In genomic region chr1:34549199-34549598, GRCh38 we compare ENCODE assay signal across 12 cellular contexts.
A peak's percentile ranks its signal among the peaks of the same experiment; 100 is the strongest.
DNase-seq lines count a peak whose midpoint lies in the region; ATAC-seq, FAIRE-seq and TF ChIP-seq lines count a peak whose summit lies in the region.
"Had no signal": no experiment of that assay in that cellular context is flagged by ENCODE, and none has a peak within 500 bp of the region (broad histone marks: within the 10 kb centered on the region; RNA-seq: fewer than 3 reads in every experiment).

No MANE protein-coding gene starts in this region.

- peaks cover 32% of the 10 kb centered on the region for H3K9me3 Mint-ChIP-seq in nephron progenitor cell

- no peak overlapping the region for H3K4me2 ChIP-seq in SK-N-SH
- H3K4me2 ChIP-seq: BLaER1 had no signal

- H3K27me3 Mint-ChIP-seq in nephron progenitor cell (ENCODE audit: low read depth, poor library complexity): peaks cover 28% of the 10 kb centered on the region

- H3K27ac ChIP-seq in SK-N-SH (ENCODE audit: low read depth in 2 of 2, low read length in 1 of 2) (no peak overlapping the region), WERI-Rb-1 (no peak overlapping the region), kidney (ENCODE audit: low read depth in 2 of 2, low read length in 2 of 2) (no peak overlapping the region)
- H3K27ac ChIP-seq: BLaER1, epithelial cell of prostate had no signal

- FAIRE-seq in kidney (lab: Jason Lieb, UNC): no peak

- no peak overlapping the region for H3K9ac ChIP-seq in SK-N-SH
- H3K9ac ChIP-seq in kidney (ENCODE audit: low read length in 2 of 2): no peak overlapping the region
- H3K9ac ChIP-seq: BLaER1 had no signal

- 0% methylated on average over 1 of the region's 5 CpGs for WGBS in SK-N-SH (ENCODE audit: low lambda C conversion rate)

- 0 out of 2 replicates have a peak, but pooled peaks have one; percentile 12 for TF ChIP-seq RAD21 in SK-N-SH (IDR thresholded peaks at IDR 0.05; ENCODE audit: low read length)

- H3K9me2 ChIP-seq in SK-N-SH: no peaks in the 10 kb centered on the region

- H2AFZ ChIP-seq in SK-N-SH (ENCODE audit: low read depth): no peak overlapping the region

- H3K4me1 ChIP-seq in SK-N-SH (ENCODE audit: control insufficient read depth in 1 of 2, insufficient read depth in 2 of 2, low read depth in 1 of 2, low read length in 1 of 2) (no peaks in the 10 kb centered on the region), kidney (ENCODE audit: control insufficient read depth in 1 of 2, insufficient read depth in 1 of 2, low read depth in 1 of 2, low read length in 2 of 2) (no peaks in the 10 kb centered on the region)
- H3K4me1 ChIP-seq: BLaER1 had no signal

- no peaks in the 10 kb centered on the region for H3F3A ChIP-seq in SK-N-SH (replicated peaks; ENCODE audit: insufficient read depth)

- no peak for TF ChIP-seq EP300 in SK-N-SH (IDR thresholded peaks at IDR 0.05; ENCODE audit: borderline replicate concordance in 1 of 2, low read depth in 1 of 2, low read length in 1 of 2)

- DNase-seq in SK-N-SH (no peak), WERI-Rb-1 (peak; percentile 42), nephron progenitor cell (peak; percentile 32), kidney (no peak), NCI-H2029 treated with DMSO at 0.1 percent for 48 hours (lab: John Stamatoyannopoulos, UW) (no peak)
- DNase-seq in Jurkat, Clone E6-1 (ENCODE audit: low read depth, low spot score): peak; percentile 9
- DNase-seq: activated CD4-positive, CD25-positive, alpha-beta regulatory T cell; NCI-H187 treated with DMSO at 0.1 percent for 48 hours had no signal

- intact Hi-C loops in kidney (cut with DNase I): no loop called here

- H3K27me3 ChIP-seq in SK-N-SH (ENCODE audit: insufficient read depth): no peaks in the 10 kb centered on the region
- H3K27me3 ChIP-seq in WERI-Rb-1 (ENCODE audit: insufficient read depth, low read depth, severe bottlenecking): peaks cover 46% of the 10 kb centered on the region
- H3K27me3 ChIP-seq: BLaER1 had no signal

- no peaks in the 10 kb centered on the region for H3K4me1 Mint-ChIP-seq in nephron progenitor cell

- no peak overlapping the region for H3K27ac Mint-ChIP-seq in nephron progenitor cell

- no peaks in the 10 kb centered on the region for H4K20me1 ChIP-seq in SK-N-SH (ENCODE audit: insufficient read depth)
- H4K20me1 ChIP-seq: BLaER1 had no signal

- TF ChIP-seq CTCF in SK-N-SH (IDR thresholded peaks at IDR 0.05) (no peak), WERI-Rb-1 (IDR thresholded peaks at IDR 0.05; ENCODE audit: low read depth, low read length) (peak; percentile 58), nephron progenitor cell (IDR thresholded peaks at IDR 0.05) (no peak), kidney (IDR thresholded peaks at IDR 0.05; ENCODE audit: borderline replicate concordance, extremely low read depth, insufficient read depth) (no peak)

- H3K36me3 ChIP-seq in SK-N-SH (replicated peaks in 1 of 2; ENCODE audit: control insufficient read depth in 1 of 2, insufficient read depth in 2 of 2, low read length in 1 of 2) (no peaks in the 10 kb centered on the region), WERI-Rb-1 (no peaks in the 10 kb centered on the region), kidney (ENCODE audit: control insufficient read depth in 1 of 2, insufficient read depth in 2 of 2, low read length in 2 of 2) (no peaks in the 10 kb centered on the region)
- H3K36me3 ChIP-seq: BLaER1 had no signal

- no peaks in the 10 kb centered on the region for H3K79me2 ChIP-seq in SK-N-SH (ENCODE audit: insufficient read depth)

- POLR2A ChIA-PET in SK-N-SH (lab: Yijun Ruan, JAX): no interaction called here

- H3K36me3 Mint-ChIP-seq in nephron progenitor cell (ENCODE audit: low read depth): no peaks in the 10 kb centered on the region

- no peak for ATAC-seq in SK-N-SH treated with all-trans-retinoic acid at 6 μM for 48 hours
- no peak for ATAC-seq in HG03095 (IDR thresholded peaks at IDR 0.05; ENCODE audit: unreplicated experiment)

- H3K4me3 Mint-ChIP-seq in nephron progenitor cell: no peak overlapping the region

- no peak overlapping the region for H3K4me3 ChIP-seq in SK-N-SH (ENCODE audit: low read depth in 2 of 2, low read length in 1 of 2)
- no peak overlapping the region for H3K4me3 ChIP-seq in Jurkat, Clone E6-1 (ENCODE audit: low read length)
- no peak overlapping the region for H3K4me3 ChIP-seq in WERI-Rb-1 (ENCODE audit: low read depth, low read length)
- no peak overlapping the region for H3K4me3 ChIP-seq in kidney (ENCODE audit: low read length in 2 of 2)
- H3K4me3 ChIP-seq: BLaER1 had no signal

- H3K9me3 ChIP-seq in SK-N-SH (no peaks in the 10 kb centered on the region; the same call in 1 of the 2 replicates), WERI-Rb-1 (ENCODE audit: severe bottlenecking) (no peaks in the 10 kb centered on the region), kidney (ENCODE audit: control insufficient read depth in 1 of 2, low read length in 2 of 2) (no peaks in the 10 kb centered on the region)
- H3K9me3 ChIP-seq: BLaER1 had no signal

- CTCF ChIA-PET in SK-N-SH (lab: Yijun Ruan, JAX): interaction anchor here (1.3 kb wide), 1 partner anchor 19 kb away, joined by 3 read pairs; no protein-coding TSS in a partner anchor

TF ChIP-seq in SK-N-SH, 30 proteins besides CTCF, POLR2A, EP300 and RAD21:
- TF ChIP-seq, protein P1, sequence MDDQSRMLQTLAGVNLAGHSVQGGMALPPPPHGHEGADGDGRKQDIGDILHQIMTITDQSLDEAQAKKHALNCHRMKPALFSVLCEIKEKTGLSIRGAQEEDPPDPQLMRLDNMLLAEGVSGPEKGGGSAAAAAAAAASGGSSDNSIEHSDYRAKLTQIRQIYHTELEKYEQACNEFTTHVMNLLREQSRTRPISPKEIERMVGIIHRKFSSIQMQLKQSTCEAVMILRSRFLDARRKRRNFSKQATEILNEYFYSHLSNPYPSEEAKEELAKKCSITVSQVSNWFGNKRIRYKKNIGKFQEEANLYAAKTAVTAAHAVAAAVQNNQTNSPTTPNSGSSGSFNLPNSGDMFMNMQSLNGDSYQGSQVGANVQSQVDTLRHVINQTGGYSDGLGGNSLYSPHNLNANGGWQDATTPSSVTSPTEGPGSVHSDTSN (IDR thresholded peaks at IDR 0.05): no peak
- TF ChIP-seq JUND (IDR thresholded peaks at IDR 0.05) (no peak), FOXJ3 (CRISPR knock-in tag; IDR thresholded peaks at IDR 0.05) (no peak), EZH2phosphoT487 (IDR thresholded peaks at IDR 0.05; ENCODE audit: borderline replicate concordance, low read depth) (no peak)

TF ChIP-seq in SK-N-SH treated with all-trans-retinoic acid at 6 μM for 48 hours, 23 proteins besides CTCF, POLR2A, EP300 and RAD21 (continues in another document):
- TF ChIP-seq TCF4 (CRISPR knock-in tag; IDR thresholded peaks at IDR 0.05; ENCODE audit: borderline replicate concordance) (no peak), SNAI2 (CRISPR knock-in tag; IDR thresholded peaks at IDR 0.05) (no peak), ZFP3 (CRISPR knock-in tag; IDR thresholded peaks at IDR 0.05) (no peak), ZFP30 (CRISPR knock-in tag; IDR thresholded peaks at IDR 0.05) (no peak), CSDC2 (CRISPR knock-in tag; IDR thresholded peaks at IDR 0.05) (no peak), CSRNP3 (CRISPR knock-in tag; IDR thresholded peaks at IDR 0.05) (no peak), OSR1 (CRISPR knock-in tag; IDR thresholded peaks at IDR 0.05) (no peak), ZNF70 (CRISPR knock-in tag; IDR thresholded peaks at IDR 0.05) (no peak), RARB (CRISPR knock-in tag; IDR thresholded peaks at IDR 0.05) (no peak), PPARA (CRISPR knock-in tag; IDR thresholded peaks at IDR 0.05; ENCODE audit: borderline replicate concordance) (no peak), ZC3H10 (CRISPR knock-in tag; IDR thresholded peaks at IDR 0.05) (no peak), ISL1 (CRISPR knock-in tag; IDR thresholded peaks at IDR 0.05) (no peak), TOX (CRISPR knock-in tag; IDR thresholded peaks at IDR 0.05; ENCODE audit: borderline replicate concordance) (no peak)
- TF ChIP-seq, protein P2, sequence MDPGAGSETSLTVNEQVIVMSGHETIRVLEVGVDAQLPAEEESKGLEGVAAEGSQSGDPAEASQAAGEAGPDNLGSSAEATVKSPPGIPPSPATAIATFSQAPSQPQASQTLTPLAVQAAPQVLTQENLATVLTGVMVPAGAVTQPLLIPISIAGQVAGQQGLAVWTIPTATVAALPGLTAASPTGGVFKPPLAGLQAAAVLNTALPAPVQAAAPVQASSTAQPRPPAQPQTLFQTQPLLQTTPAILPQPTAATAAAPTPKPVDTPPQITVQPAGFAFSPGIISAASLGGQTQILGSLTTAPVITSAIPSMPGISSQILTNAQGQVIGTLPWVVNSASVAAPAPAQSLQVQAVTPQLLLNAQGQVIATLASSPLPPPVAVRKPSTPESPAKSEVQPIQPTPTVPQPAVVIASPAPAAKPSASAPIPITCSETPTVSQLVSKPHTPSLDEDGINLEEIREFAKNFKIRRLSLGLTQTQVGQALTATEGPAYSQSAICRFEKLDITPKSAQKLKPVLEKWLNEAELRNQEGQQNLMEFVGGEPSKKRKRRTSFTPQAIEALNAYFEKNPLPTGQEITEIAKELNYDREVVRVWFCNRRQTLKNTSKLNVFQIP (CRISPR knock-in tag; IDR thresholded peaks at IDR 0.05; ENCODE audit: borderline replicate concordance, low read depth): no peak
- TF ChIP-seq, protein P3, sequence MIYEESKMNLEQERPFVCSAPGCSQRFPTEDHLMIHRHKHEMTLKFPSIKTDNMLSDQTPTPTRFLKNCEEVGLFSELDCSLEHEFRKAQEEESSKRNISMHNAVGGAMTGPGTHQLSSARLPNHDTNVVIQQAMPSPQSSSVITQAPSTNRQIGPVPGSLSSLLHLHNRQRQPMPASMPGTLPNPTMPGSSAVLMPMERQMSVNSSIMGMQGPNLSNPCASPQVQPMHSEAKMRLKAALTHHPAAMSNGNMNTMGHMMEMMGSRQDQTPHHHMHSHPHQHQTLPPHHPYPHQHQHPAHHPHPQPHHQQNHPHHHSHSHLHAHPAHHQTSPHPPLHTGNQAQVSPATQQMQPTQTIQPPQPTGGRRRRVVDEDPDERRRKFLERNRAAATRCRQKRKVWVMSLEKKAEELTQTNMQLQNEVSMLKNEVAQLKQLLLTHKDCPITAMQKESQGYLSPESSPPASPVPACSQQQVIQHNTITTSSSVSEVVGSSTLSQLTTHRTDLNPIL (CRISPR knock-in tag; IDR thresholded peaks at IDR 0.05; ENCODE audit: low read depth): no peak

Comparison
In these comparisons a context has a peak if more than half of its experiments do, and no peak if none do; other contexts are left out.
1. DNase-seq: peak in Jurkat, Clone E6-1 (single experiment), WERI-Rb-1 (single experiment) and nephron progenitor cell (single experiment); none in SK-N-SH (single experiment), kidney (single experiment) and NCI-H2029 treated with DMSO at 0.1 percent for 48 hours (single experiment).